4 cellular contexts compared by ENCODE assay signal in genomic region chr1:19053486-19053885, GRCh38.
TF ChIP-seq lines count a peak whose summit lies in the region.

No MANE protein-coding gene starts in this region.

TF ChIP-seq in SK-N-SH treated with all-trans-retinoic acid at 6 μM for 48 hours, 23 proteins besides CTCF, POLR2A, EP300 and RAD21:
- TF ChIP-seq TOX (CRISPR knock-in tag; IDR thresholded peaks at IDR 0.05; ENCODE audit: borderline replicate concordance) (no peak), TCF4 (CRISPR knock-in tag; IDR thresholded peaks at IDR 0.05; ENCODE audit: borderline replicate concordance) (no peak)

TF ChIP-seq in SK-N-SH, 30 proteins besides CTCF, POLR2A, EP300 and RAD21:
- TF ChIP-seq JUND (IDR thresholded peaks at IDR 0.05) (no peak), GATA2 (CRISPR knock-in tag; IDR thresholded peaks at IDR 0.05) (no peak), EZH2phosphoT487 (IDR thresholded peaks at IDR 0.05; ENCODE audit: borderline replicate concordance, low read depth) (no peak), RFX5 (IDR thresholded peaks at IDR 0.05; ENCODE audit: low read length) (no peak), REST (IDR thresholded peaks at IDR 0.05; ENCODE audit: low read depth, low read length) (no peak), FOXJ3 (CRISPR knock-in tag; IDR thresholded peaks at IDR 0.05) (no peak), USF1 (IDR thresholded peaks at IDR 0.05; ENCODE audit: borderline replicate concordance, low read depth) (no peak), TAF1 (IDR thresholded peaks at IDR 0.05; ENCODE audit: borderline replicate concordance, low read depth, low read length) (no peak), GABPA (IDR thresholded peaks at IDR 0.05; ENCODE audit: low read depth) (no peak), YY1 (IDR thresholded peaks at IDR 0.05; ENCODE audit: low read depth) (no peak), RXRA (IDR thresholded peaks at IDR 0.05; ENCODE audit: borderline replicate concordance, low read depth) (no peak), FOXM1 (IDR thresholded peaks at IDR 0.05; ENCODE audit: low read depth) (no peak), MXI1 (IDR thresholded peaks at IDR 0.05; ENCODE audit: low read depth, low read length) (no peak), FOSL2 (IDR thresholded peaks at IDR 0.05; ENCODE audit: borderline replicate concordance, low read depth) (no peak), PBX3 (IDR thresholded peaks at IDR 0.05) (no peak)
TF ChIP-seq in SK-N-SH: peak in this region for 0.

TF ChIP-seq in H1, 55 proteins besides CTCF, POLR2A, EP300 and RAD21:
- no peak for TF ChIP-seq TEAD4 (IDR thresholded peaks at IDR 0.05; ENCODE audit: low read depth, low read length)
- no peak for TF ChIP-seq SP2 (IDR thresholded peaks at IDR 0.05; ENCODE audit: low read length)
- TF ChIP-seq TBP (IDR thresholded peaks at IDR 0.05; ENCODE audit: low read depth, low read length) = no peak
- no peak for TF ChIP-seq CEBPB (IDR thresholded peaks at IDR 0.05; ENCODE audit: low read depth, low read length)
- TF ChIP-seq USF2 (IDR thresholded peaks at IDR 0.05; ENCODE audit: low read length) = no peak
- TF ChIP-seq JUND (IDR thresholded peaks at IDR 0.05; ENCODE audit: low read length) = no peak
- TF ChIP-seq JUN (IDR thresholded peaks at IDR 0.05; ENCODE audit: low read depth, low read length) = no peak
- TF ChIP-seq SIRT6 (IDR thresholded peaks at IDR 0.05; ENCODE audit: low read length) = no peak
- no peak for TF ChIP-seq CHD2 (IDR thresholded peaks at IDR 0.05; ENCODE audit: low read length)
- no peak for TF ChIP-seq SP1 (IDR thresholded peaks at IDR 0.05; ENCODE audit: low read depth, low read length)
- no peak for TF ChIP-seq POU5F1 (IDR thresholded peaks at IDR 0.05; ENCODE audit: low read depth, low read length)
- TF ChIP-seq SP4 (IDR thresholded peaks at IDR 0.05; ENCODE audit: low read length) = no peak
- TF ChIP-seq SAP30 (IDR thresholded peaks at IDR 0.05; ENCODE audit: insufficient read depth, insufficient replicate concordance, low read length) = no peak
- TF ChIP-seq CBX8 (IDR thresholded peaks at IDR 0.05; ENCODE audit: borderline replicate concordance, low read depth, low read length) = no peak
- TF ChIP-seq GTF2F1 (IDR thresholded peaks at IDR 0.05; ENCODE audit: borderline replicate concordance, low read depth, low read length) = no peak
- no peak for TF ChIP-seq TAF1 (IDR thresholded peaks at IDR 0.05; ENCODE audit: low read depth, low read length)
- no peak for TF ChIP-seq PHF8 (conservative IDR thresholded peaks at IDR 0.05; ENCODE audit: low read depth, low read length)
- TF ChIP-seq ZNF274 (IDR thresholded peaks at IDR 0.05; ENCODE audit: borderline replicate concordance, extremely low read depth, low read length) = no peak
- no peak for TF ChIP-seq CHD1 (IDR thresholded peaks at IDR 0.05; ENCODE audit: low read depth, low read length)
- no peak for TF ChIP-seq POLR2AphosphoS5 (IDR thresholded peaks at IDR 0.05; ENCODE audit: low read depth, low read length)
TF ChIP-seq in H1: peak in this region for 0.

TF ChIP-seq in GM23338, 12 proteins besides CTCF, POLR2A, EP300 and RAD21:
- TF ChIP-seq NANOG (IDR thresholded peaks at IDR 0.05; ENCODE audit: borderline replicate concordance) = no peak
- TF ChIP-seq CREB1 (CRISPR knock-in tag; IDR thresholded peaks at IDR 0.05; ENCODE audit: low read depth) = no peak
- no peak for TF ChIP-seq EZH2phosphoT487 (IDR thresholded peaks at IDR 0.05; ENCODE audit: unreplicated experiment)
- no peak for TF ChIP-seq JUNB (IDR thresholded peaks at IDR 0.05; ENCODE audit: unreplicated experiment)
- TF ChIP-seq ETS1 (IDR thresholded peaks at IDR 0.05) = no peak
- no peak for TF ChIP-seq ZNF462 (CRISPR knock-in tag; IDR thresholded peaks at IDR 0.05)
- no peak for TF ChIP-seq REST (IDR thresholded peaks at IDR 0.05; ENCODE audit: unreplicated experiment)
